ENCODE assay signal across 1 cellular context in genomic region chr20:45467172-45467571, GRCh38.
TF ChIP-seq lines count a peak whose summit lies in the region.

No MANE protein-coding gene starts in this region.

TF ChIP-seq in HepG2, 621 proteins besides CTCF, POLR2A, EP300 and RAD21:
- TF ChIP-seq PCBP1 (IDR thresholded peaks at IDR 0.05; ENCODE audit: borderline replicate concordance, low read depth, low read length), result 0 out of 2 replicates have a peak, but pooled peaks have one; percentile 65
- no peak for TF ChIP-seq GPN1 (CRISPR knock-in tag; IDR thresholded peaks at IDR 0.05; ENCODE audit: borderline replicate concordance)
- TF ChIP-seq ZNF280D (CRISPR knock-in tag; IDR thresholded peaks at IDR 0.05), result no peak
- peak; percentile 28 for TF ChIP-seq PCBP2 (optimal IDR thresholded peaks at IDR 0.05; ENCODE audit: low read depth, low read length, poor library complexity, severe bottlenecking)
- TF ChIP-seq HNRNPK (IDR thresholded peaks at IDR 0.05; ENCODE audit: low read depth, low read length, poor library complexity, severe bottlenecking), result peak; percentile 92
